In the genomic region with DNA sequence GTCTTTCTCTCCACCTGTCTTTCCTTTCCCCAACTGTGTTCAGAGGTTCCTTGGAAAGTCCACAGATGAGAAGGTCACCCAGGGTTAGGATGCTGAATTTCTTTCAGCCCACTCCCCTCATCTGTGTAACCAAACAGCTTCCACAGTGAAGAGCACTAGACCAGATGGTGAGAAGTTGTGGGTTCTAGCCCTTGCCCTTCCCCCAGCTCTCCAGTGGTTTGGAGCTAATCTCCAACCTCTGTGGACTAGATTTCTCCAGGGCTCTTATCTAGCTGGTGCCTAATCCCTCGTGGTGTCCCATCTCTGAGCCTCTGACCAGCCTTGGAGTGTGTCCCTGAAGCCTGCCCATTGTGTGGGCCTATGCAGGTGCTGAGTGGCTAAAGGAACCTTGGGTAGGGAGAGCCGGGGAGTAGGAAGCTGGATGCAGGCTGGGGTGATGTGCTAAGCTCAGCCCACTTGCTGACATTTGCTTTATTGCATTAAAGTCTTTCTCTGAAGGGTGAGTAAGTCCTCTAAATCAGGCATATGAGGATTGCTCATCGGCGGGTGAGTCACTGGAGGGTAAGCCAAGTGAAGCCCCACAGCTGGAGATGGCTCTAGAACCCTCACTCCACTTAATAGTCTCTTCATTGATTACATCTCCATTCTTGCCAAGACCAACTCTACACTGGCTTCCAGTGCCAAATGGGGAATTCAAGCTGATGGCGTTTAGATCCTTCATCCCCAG, we compare ENCODE assay signal across 1 cellular context.
TF ChIP-seq lines count a peak whose summit lies in the region.

No MANE protein-coding gene starts in this region.

TF ChIP-seq in HepG2, 621 proteins besides CTCF, POLR2A, EP300 and RAD21 (continued from another document):
- TF ChIP-seq, protein P1, sequence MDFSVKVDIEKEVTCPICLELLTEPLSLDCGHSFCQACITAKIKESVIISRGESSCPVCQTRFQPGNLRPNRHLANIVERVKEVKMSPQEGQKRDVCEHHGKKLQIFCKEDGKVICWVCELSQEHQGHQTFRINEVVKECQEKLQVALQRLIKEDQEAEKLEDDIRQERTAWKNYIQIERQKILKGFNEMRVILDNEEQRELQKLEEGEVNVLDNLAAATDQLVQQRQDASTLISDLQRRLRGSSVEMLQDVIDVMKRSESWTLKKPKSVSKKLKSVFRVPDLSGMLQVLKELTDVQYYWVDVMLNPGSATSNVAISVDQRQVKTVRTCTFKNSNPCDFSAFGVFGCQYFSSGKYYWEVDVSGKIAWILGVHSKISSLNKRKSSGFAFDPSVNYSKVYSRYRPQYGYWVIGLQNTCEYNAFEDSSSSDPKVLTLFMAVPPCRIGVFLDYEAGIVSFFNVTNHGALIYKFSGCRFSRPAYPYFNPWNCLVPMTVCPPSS (IDR thresholded peaks at IDR 0.05) = no peak
- TF ChIP-seq, protein P2, sequence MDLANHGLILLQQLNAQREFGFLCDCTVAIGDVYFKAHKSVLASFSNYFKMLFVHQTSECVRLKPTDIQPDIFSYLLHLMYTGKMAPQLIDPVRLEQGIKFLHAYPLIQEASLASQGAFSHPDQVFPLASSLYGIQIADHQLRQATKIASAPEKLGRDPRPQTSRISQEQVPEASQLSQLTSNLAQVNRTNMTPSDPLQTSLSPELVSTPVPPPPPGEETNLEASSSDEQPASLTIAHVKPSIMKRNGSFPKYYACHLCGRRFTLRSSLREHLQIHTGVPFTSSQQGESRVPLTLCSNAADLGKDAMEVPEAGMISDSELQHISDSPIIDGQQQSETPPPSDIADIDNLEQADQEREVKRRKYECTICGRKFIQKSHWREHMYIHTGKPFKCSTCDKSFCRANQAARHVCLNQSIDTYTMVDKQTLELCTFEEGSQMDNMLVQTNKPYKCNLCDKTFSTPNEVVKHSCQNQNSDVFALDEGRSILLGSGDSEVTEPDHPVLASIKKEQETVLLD (CRISPR knock-in tag; IDR thresholded peaks at IDR 0.05; ENCODE audit: low read depth) = no peak
- TF ChIP-seq ZNF292 (CRISPR knock-in tag; IDR thresholded peaks at IDR 0.05; ENCODE audit: borderline replicate concordance, low read depth) (no peak), RXRB (CRISPR knock-in tag; IDR thresholded peaks at IDR 0.05; ENCODE audit: borderline replicate concordance) (no peak), ATAD3A (CRISPR knock-in tag; IDR thresholded peaks at IDR 0.05) (no peak), ZNF747 (CRISPR knock-in tag; IDR thresholded peaks at IDR 0.05; ENCODE audit: borderline replicate concordance) (no peak)
TF ChIP-seq in HepG2: peak in this region for 2.
